Comparison of ENCODE assay signal across 13 cellular contexts in the genomic region with DNA sequence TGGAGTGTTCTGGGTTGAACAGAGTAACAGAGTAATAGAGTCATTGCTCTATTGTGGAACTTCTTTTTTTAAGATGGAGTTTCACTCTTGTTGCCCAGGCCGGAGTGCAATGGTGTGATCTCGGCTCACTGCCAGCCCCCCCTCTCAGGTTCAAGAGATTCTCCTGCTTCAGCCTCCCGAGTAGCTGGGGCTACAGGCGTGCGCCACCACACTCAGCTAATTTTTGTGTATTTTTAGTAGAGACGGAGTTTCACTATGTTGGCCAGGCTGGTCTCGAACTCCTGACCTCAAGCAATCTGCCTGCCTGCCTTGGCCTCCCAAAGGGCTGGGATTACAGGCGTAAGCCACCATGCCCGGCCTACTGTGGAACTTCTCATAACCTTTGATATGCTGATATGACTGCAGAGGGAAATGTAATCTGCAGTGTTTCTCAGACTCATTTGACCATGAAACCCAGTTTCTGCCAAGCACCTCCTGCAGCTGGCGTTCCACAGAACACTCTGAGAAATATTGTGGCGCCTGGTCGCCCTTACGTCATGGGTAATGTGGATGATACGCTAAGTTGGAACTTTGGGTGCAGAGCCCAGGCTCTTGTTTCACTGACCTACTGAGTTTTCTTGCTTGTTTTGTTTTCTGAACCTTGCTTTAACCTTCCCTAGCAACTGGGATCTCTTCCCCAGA.
DNase-seq lines count a peak whose midpoint lies in the region; ATAC-seq, FAIRE-seq and TF ChIP-seq lines count a peak whose summit lies in the region.
"Had no signal": no experiment of that assay in that cellular context is flagged by ENCODE, and none has a peak within 500 bp of the region (broad histone marks: within the 10 kb centered on the region; RNA-seq: fewer than 3 reads in every experiment).

No MANE protein-coding gene starts in this region.

- TF ChIP-seq POLR2A in GM12891 (IDR thresholded peaks at IDR 0.05; ENCODE audit: low read depth, low read length): no peak

- ATAC-seq in HG02763 (IDR thresholded peaks at IDR 0.05; ENCODE audit: unreplicated experiment) (peak; percentile 66), HG03558 (IDR thresholded peaks at IDR 0.05; ENCODE audit: extremely low read depth, unreplicated experiment) (peak; percentile 48)

- DNase-seq in GM12891 (ENCODE audit: insufficient read length, low spot score) (no peak), GM19240 (ENCODE audit: insufficient read length, low spot score) (peak; percentile 22), colonic mucosa (no peak), HUDEP-2 (lab: John Stamatoyannopoulos, UW; ENCODE audit: unreplicated experiment in 76 of 76) (no peak), right atrium auricular region (ENCODE audit: low spot score) (no peak), cerebellum (ENCODE audit: low spot score) (no peak)
- DNase-seq: activated naive CD4-positive, alpha-beta T cell treated with anti-CD3 and anti-CD28 coated beads for 36 hours; CD4-positive, alpha-beta T cell; H7; MG63 had no signal

- H3K9ac ChIP-seq in colonic mucosa (ENCODE audit: low read depth in 2 of 2, low read length in 2 of 2): no peak overlapping the region

- intact Hi-C loops in colonic mucosa (cut with DNase I): no loop called here

- TF ChIP-seq CTCF in colonic mucosa (IDR thresholded peaks at IDR 0.05) (no peak), right atrium auricular region (IDR thresholded peaks at IDR 0.05) (no peak)

- H3K4me1 ChIP-seq in colonic mucosa (no peaks in the 10 kb centered on the region), right atrium auricular region (peaks cover 0 to 9% of the 10 kb centered on the region in 2 donors)
- H3K4me1 ChIP-seq: suprapubic skin had no signal

- H3K9me3 ChIP-seq in colonic mucosa (no peaks in the 10 kb centered on the region), right atrium auricular region (no peaks in the 10 kb centered on the region)
- H3K9me3 ChIP-seq: MG63, suprapubic skin had no signal

- peak; percentile 93 for FAIRE-seq in GM12891 (lab: Jason Lieb, UNC)

- H3K36me3 ChIP-seq in colonic mucosa (no peaks in the 10 kb centered on the region), right atrium auricular region (no peaks in the 10 kb centered on the region)
- H3K36me3 ChIP-seq: MG63, suprapubic skin had no signal

- H3K4me3 ChIP-seq in colonic mucosa: no peak overlapping the region
- no peak overlapping the region for H3K4me3 ChIP-seq in right atrium auricular region
- H3K4me3 ChIP-seq: MG63, suprapubic skin had no signal

- H3K27ac ChIP-seq in colonic mucosa (no peak overlapping the region), right atrium auricular region (no peak overlapping the region)
- H3K27ac ChIP-seq: suprapubic skin had no signal

- H3K27me3 ChIP-seq in colonic mucosa (no peaks in the 10 kb centered on the region), right atrium auricular region (no peaks in the 10 kb centered on the region)
- H3K27me3 ChIP-seq: MG63, suprapubic skin had no signal

TF ChIP-seq in GM12891, 5 proteins besides CTCF, POLR2A, EP300 and RAD21:
- TF ChIP-seq POU2F2 (IDR thresholded peaks at IDR 0.05; ENCODE audit: low read depth, low read length) (no peak), SPI1 (IDR thresholded peaks at IDR 0.05; ENCODE audit: low read depth, low read length) (no peak), POLR2AphosphoS5 (IDR thresholded peaks at IDR 0.05; ENCODE audit: low read depth, low read length) (no peak), TAF1 (IDR thresholded peaks at IDR 0.05; ENCODE audit: low read depth, low read length) (no peak), PAX5 (IDR thresholded peaks at IDR 0.05; ENCODE audit: insufficient read depth, low read length, severe bottlenecking) (no peak)
